In the genomic region with DNA sequence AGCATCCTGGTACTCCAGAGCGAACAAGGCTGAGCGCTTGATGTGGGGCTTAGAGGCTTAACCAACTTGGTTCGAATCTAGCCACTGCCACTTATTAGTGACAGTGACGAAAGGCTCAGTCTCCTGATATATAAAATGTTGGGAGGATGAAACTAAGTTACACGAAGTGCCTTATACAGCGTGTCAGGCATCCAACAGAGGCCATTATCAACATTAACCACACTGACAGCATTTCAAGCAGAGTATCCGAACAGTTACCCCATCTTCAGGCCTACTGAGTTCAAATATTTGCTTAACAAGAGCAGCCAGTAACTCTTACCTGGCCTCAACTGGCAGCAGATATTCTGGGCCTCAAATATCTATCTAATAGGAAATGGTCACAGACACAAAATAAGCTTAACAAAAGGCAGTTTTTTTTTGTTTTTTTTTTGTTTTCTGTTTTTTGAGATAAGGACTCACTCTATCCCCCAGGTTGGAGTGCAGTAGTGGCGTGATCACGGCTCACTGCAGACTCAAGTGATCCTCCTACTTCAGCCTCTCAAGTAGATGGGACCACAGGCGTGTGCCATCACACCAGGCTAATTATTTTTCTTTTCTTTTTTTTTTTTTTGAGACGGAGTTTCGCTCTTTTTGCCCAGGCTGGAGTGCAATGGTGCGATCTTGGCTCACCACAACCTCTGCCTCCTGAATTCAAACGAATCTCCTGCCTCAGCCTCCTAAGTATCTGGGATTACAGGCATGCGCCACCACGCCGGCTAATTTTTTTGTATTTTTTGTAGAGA, we compare ENCODE assay signal across 1 cellular context.
A peak's percentile ranks its signal among the peaks of the same experiment; 100 is the strongest.
TF ChIP-seq lines count a peak whose summit lies in the region.

No MANE protein-coding gene starts in this region.

TF ChIP-seq in K562, 482 proteins besides CTCF, POLR2A, EP300 and RAD21 (continued from another document and continues in another):
- TF ChIP-seq, protein P1, sequence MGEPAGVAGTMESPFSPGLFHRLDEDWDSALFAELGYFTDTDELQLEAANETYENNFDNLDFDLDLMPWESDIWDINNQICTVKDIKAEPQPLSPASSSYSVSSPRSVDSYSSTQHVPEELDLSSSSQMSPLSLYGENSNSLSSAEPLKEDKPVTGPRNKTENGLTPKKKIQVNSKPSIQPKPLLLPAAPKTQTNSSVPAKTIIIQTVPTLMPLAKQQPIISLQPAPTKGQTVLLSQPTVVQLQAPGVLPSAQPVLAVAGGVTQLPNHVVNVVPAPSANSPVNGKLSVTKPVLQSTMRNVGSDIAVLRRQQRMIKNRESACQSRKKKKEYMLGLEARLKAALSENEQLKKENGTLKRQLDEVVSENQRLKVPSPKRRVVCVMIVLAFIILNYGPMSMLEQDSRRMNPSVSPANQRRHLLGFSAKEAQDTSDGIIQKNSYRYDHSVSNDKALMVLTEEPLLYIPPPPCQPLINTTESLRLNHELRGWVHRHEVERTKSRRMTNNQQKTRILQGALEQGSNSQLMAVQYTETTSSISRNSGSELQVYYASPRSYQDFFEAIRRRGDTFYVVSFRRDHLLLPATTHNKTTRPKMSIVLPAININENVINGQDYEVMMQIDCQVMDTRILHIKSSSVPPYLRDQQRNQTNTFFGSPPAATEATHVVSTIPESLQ (CRISPR knock-in tag; IDR thresholded peaks at IDR 0.05), result no peak
- no peak for TF ChIP-seq ZBTB7A (IDR thresholded peaks at IDR 0.05; ENCODE audit: borderline replicate concordance, control insufficient read depth, low read depth, low read length)
- TF ChIP-seq, protein P2, sequence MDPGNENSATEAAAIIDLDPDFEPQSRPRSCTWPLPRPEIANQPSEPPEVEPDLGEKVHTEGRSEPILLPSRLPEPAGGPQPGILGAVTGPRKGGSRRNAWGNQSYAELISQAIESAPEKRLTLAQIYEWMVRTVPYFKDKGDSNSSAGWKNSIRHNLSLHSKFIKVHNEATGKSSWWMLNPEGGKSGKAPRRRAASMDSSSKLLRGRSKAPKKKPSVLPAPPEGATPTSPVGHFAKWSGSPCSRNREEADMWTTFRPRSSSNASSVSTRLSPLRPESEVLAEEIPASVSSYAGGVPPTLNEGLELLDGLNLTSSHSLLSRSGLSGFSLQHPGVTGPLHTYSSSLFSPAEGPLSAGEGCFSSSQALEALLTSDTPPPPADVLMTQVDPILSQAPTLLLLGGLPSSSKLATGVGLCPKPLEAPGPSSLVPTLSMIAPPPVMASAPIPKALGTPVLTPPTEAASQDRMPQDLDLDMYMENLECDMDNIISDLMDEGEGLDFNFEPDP (CRISPR knock-in tag; IDR thresholded peaks at IDR 0.05), result no peak
- 0 out of 2 replicates have a peak, but pooled peaks have one; percentile 7 for TF ChIP-seq ZNF583 (CRISPR knock-in tag; IDR thresholded peaks at IDR 0.05)
- TF ChIP-seq, protein P3, sequence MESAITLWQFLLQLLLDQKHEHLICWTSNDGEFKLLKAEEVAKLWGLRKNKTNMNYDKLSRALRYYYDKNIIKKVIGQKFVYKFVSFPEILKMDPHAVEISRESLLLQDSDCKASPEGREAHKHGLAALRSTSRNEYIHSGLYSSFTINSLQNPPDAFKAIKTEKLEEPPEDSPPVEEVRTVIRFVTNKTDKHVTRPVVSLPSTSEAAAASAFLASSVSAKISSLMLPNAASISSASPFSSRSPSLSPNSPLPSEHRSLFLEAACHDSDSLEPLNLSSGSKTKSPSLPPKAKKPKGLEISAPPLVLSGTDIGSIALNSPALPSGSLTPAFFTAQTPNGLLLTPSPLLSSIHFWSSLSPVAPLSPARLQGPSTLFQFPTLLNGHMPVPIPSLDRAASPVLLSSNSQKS (CRISPR knock-in tag; IDR thresholded peaks at IDR 0.05), result no peak
- no peak for TF ChIP-seq CCAR2 (IDR thresholded peaks at IDR 0.05; ENCODE audit: low read depth, low read length)
- TF ChIP-seq DMBX1 (CRISPR knock-in tag; IDR thresholded peaks at IDR 0.05; ENCODE audit: borderline replicate concordance), result peak; percentile 45
- no peak for TF ChIP-seq SMARCB1 (IDR thresholded peaks at IDR 0.05; ENCODE audit: insufficient read length, low read depth)
- TF ChIP-seq CBFA2T3 (IDR thresholded peaks at IDR 0.05), result no peak
- no peak for TF ChIP-seq ESRRA (IDR thresholded peaks at IDR 0.05; ENCODE audit: borderline replicate concordance, low read depth)
- TF ChIP-seq WHSC1 (IDR thresholded peaks at IDR 0.05; ENCODE audit: low read length), result peak; percentile 61
- no peak for TF ChIP-seq ZNF695 (CRISPR knock-in tag; IDR thresholded peaks at IDR 0.05)
- TF ChIP-seq, protein P4, sequence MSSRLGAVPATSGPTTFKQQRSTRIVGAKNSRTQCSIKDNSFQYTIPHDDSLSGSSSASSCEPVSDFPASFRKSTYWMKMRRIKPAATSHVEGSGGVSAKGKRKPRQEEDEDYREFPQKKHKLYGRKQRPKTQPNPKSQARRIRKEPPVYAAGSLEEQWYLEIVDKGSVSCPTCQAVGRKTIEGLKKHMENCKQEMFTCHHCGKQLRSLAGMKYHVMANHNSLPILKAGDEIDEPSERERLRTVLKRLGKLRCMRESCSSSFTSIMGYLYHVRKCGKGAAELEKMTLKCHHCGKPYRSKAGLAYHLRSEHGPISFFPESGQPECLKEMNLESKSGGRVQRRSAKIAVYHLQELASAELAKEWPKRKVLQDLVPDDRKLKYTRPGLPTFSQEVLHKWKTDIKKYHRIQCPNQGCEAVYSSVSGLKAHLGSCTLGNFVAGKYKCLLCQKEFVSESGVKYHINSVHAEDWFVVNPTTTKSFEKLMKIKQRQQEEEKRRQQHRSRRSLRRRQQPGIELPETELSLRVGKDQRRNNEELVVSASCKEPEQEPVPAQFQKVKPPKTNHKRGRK (tag; IDR thresholded peaks at IDR 0.05), result peak; percentile 92
- TF ChIP-seq, protein P5, sequence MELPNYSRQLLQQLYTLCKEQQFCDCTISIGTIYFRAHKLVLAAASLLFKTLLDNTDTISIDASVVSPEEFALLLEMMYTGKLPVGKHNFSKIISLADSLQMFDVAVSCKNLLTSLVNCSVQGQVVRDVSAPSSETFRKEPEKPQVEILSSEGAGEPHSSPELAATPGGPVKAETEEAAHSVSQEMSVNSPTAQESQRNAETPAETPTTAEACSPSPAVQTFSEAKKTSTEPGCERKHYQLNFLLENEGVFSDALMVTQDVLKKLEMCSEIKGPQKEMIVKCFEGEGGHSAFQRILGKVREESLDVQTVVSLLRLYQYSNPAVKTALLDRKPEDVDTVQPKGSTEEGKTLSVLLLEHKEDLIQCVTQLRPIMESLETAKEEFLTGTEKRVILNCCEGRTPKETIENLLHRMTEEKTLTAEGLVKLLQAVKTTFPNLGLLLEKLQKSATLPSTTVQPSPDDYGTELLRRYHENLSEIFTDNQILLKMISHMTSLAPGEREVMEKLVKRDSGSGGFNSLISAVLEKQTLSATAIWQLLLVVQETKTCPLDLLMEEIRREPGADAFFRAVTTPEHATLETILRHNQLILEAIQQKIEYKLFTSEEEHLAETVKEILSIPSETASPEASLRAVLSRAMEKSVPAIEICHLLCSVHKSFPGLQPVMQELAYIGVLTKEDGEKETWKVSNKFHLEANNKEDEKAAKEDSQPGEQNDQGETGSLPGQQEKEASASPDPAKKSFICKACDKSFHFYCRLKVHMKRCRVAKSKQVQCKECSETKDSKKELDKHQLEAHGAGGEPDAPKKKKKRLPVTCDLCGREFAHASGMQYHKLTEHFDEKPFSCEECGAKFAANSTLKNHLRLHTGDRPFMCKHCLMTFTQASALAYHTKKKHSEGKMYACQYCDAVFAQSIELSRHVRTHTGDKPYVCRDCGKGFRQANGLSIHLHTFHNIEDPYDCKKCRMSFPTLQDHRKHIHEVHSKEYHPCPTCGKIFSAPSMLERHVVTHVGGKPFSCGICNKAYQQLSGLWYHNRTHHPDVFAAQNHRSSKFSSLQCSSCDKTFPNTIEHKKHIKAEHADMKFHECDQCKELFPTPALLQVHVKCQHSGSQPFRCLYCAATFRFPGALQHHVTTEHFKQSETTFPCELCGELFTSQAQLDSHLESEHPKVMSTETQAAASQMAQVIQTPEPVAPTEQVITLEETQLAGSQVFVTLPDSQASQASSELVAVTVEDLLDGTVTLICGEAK (IDR thresholded peaks at IDR 0.05), result no peak
- TF ChIP-seq, protein P5 (CRISPR knock-in tag; IDR thresholded peaks at IDR 0.05), result no peak
- TF ChIP-seq HMG20A (CRISPR knock-in tag; conservative IDR thresholded peaks at IDR 0.05), result peak; percentile 56; the same call in 1 of the 2 replicates
- no peak for TF ChIP-seq FOSL1 (tag; conservative IDR thresholded peaks at IDR 0.05)
- TF ChIP-seq, protein P6, sequence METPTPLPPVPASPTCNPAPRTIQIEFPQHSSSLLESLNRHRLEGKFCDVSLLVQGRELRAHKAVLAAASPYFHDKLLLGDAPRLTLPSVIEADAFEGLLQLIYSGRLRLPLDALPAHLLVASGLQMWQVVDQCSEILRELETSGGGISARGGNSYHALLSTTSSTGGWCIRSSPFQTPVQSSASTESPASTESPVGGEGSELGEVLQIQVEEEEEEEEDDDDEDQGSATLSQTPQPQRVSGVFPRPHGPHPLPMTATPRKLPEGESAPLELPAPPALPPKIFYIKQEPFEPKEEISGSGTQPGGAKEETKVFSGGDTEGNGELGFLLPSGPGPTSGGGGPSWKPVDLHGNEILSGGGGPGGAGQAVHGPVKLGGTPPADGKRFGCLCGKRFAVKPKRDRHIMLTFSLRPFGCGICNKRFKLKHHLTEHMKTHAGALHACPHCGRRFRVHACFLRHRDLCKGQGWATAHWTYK (CRISPR knock-in tag; IDR thresholded peaks at IDR 0.05), result no peak
- TF ChIP-seq SMAD4 (CRISPR knock-in tag; conservative IDR thresholded peaks at IDR 0.05), result 0 out of 2 replicates have a peak, but pooled peaks have one; percentile 19
- TF ChIP-seq ETS2 (tag; IDR thresholded peaks at IDR 0.05; ENCODE audit: borderline replicate concordance, poor library complexity, severe bottlenecking), result no peak
- no peak for TF ChIP-seq ZKSCAN3 (CRISPR knock-in tag; IDR thresholded peaks at IDR 0.05)
- no peak for TF ChIP-seq ZNF57 (CRISPR knock-in tag; IDR thresholded peaks at IDR 0.05)
- TF ChIP-seq ARID1B (IDR thresholded peaks at IDR 0.05), result no peak
- TF ChIP-seq COPS2 (conservative IDR thresholded peaks at IDR 0.05), result no peak
- TF ChIP-seq KLF6 (CRISPR knock-in tag; IDR thresholded peaks at IDR 0.05; ENCODE audit: borderline replicate concordance), result no peak
- TF ChIP-seq, protein P7, sequence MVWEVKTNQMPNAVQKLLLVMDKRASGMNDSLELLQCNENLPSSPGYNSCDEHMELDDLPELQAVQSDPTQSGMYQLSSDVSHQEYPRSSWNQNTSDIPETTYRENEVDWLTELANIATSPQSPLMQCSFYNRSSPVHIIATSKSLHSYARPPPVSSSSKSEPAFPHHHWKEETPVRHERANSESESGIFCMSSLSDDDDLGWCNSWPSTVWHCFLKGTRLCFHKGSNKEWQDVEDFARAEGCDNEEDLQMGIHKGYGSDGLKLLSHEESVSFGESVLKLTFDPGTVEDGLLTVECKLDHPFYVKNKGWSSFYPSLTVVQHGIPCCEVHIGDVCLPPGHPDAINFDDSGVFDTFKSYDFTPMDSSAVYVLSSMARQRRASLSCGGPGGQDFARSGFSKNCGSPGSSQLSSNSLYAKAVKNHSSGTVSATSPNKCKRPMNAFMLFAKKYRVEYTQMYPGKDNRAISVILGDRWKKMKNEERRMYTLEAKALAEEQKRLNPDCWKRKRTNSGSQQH (CRISPR knock-in tag; IDR thresholded peaks at IDR 0.05), result peak; percentile 6; the same call in 1 of the 2 replicates
- TF ChIP-seq PPARD (CRISPR knock-in tag; IDR thresholded peaks at IDR 0.05), result 0 out of 2 replicates have a peak, but pooled peaks have one; percentile 24
- no peak for TF ChIP-seq SOX6 (IDR thresholded peaks at IDR 0.05)
- no peak for TF ChIP-seq CBX2 (IDR thresholded peaks at IDR 0.05; ENCODE audit: insufficient read depth, low read length, poor library complexity, severe bottlenecking)
- no peak for TF ChIP-seq ZNF174 (CRISPR knock-in tag; IDR thresholded peaks at IDR 0.05)
- no peak for TF ChIP-seq ASH1L (IDR thresholded peaks at IDR 0.05; ENCODE audit: borderline replicate concordance, low read depth, partially characterized antibody)
- TF ChIP-seq ZC3H8 (IDR thresholded peaks at IDR 0.05), result no peak
- peak; percentile 41; the same call in 1 of the 2 replicates for TF ChIP-seq NR2C2 (CRISPR knock-in tag; IDR thresholded peaks at IDR 0.05)
- TF ChIP-seq NR2C2 (tag; IDR thresholded peaks at IDR 0.05), result no peak
- TF ChIP-seq, protein P8, sequence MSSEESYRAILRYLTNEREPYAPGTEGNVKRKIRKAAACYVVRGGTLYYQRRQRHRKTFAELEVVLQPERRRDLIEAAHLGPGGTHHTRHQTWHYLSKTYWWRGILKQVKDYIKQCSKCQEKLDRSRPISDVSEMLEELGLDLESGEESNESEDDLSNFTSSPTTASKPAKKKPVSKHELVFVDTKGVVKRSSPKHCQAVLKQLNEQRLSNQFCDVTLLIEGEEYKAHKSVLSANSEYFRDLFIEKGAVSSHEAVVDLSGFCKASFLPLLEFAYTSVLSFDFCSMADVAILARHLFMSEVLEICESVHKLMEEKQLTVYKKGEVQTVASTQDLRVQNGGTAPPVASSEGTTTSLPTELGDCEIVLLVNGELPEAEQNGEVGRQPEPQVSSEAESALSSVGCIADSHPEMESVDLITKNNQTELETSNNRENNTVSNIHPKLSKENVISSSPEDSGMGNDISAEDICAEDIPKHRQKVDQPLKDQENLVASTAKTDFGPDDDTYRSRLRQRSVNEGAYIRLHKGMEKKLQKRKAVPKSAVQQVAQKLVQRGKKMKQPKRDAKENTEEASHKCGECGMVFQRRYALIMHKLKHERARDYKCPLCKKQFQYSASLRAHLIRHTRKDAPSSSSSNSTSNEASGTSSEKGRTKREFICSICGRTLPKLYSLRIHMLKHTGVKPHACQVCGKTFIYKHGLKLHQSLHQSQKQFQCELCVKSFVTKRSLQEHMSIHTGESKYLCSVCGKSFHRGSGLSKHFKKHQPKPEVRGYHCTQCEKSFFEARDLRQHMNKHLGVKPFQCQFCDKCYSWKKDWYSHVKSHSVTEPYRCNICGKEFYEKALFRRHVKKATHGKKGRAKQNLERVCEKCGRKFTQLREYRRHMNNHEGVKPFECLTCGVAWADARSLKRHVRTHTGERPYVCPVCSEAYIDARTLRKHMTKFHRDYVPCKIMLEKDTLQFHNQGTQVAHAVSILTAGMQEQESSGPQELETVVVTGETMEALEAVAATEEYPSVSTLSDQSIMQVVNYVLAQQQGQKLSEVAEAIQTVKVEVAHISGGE (CRISPR knock-in tag; IDR thresholded peaks at IDR 0.05), result no peak
